ENCODE assay signal across 24 cellular contexts in genomic region chr14:48788771-48789170, GRCh38.
"Had no signal": no experiment of that assay in that cellular context is flagged by ENCODE, and none has a peak within 500 bp of the region (broad histone marks: within the 10 kb centered on the region; RNA-seq: fewer than 3 reads in every experiment).

No MANE protein-coding gene starts in this region.

- H3K9me3 ChIP-seq: body of pancreas, colonic mucosa, gastroesophageal sphincter, pancreas, prostate gland, upper lobe of left lung had no signal

- H3K4me1 ChIP-seq: body of pancreas, colonic mucosa, gastroesophageal sphincter, pancreas, prostate gland, upper lobe of left lung had no signal

- H3K27me3 ChIP-seq: body of pancreas, colonic mucosa, gastroesophageal sphincter, hepatocyte, pancreas, upper lobe of left lung had no signal

- DNase-seq: activated B cell treated with CpG ODN at 0.5 μM for 24 hours; activated CD4-positive, alpha-beta T cell treated with anti-CD3 and anti-CD28 coated beads for 36 hours; activated CD8-positive, alpha-beta memory T cell treated with anti-CD3 and anti-CD28 coated beads, Interleukin-2, amount 10 ng/mL, durations not matched to agents 7 days and 5 days; activated CD8-positive, alpha-beta T cell treated with anti-CD3 and anti-CD28 coated beads, Interleukin-2, amount 10 ng/mL, durations not matched to agents 7 days and 5 days; activated T-cell treated with anti-CD3 and anti-CD28 coated beads, Interleukin-2, amount 50 U/mL, for 48 hours; anterior cingulate cortex; body of pancreas; cerebellar nuclear complex; colonic mucosa; effector memory CD4-positive, alpha-beta T cell; left cardiac atrium; mammary epithelial cell; naive B cell; pancreas; retina; stimulated activated CD4-positive, alpha-beta T cell treated with anti-CD3 and anti-CD28 coated beads, Interleukin-4, amount 100 ng/mL, for 24 hours; T-helper 2 cell; upper lobe of left lung had no signal

- H3K4me3 ChIP-seq: body of pancreas, colonic mucosa, gastroesophageal sphincter, hepatocyte, pancreas, prostate gland, skin epidermis, upper lobe of left lung had no signal

- ATAC-seq: activated CD4-positive, alpha-beta T cell treated with anti-CD3 and anti-CD28 coated beads for 36 hours; activated CD8-positive, alpha-beta memory T cell treated with anti-CD3 and anti-CD28 coated beads, Interleukin-2, amount 10 ng/mL, durations not matched to agents 7 days and 5 days; activated CD8-positive, alpha-beta T cell treated with anti-CD3 and anti-CD28 coated beads, Interleukin-2, amount 10 ng/mL, durations not matched to agents 7 days and 5 days; body of pancreas; gastroesophageal sphincter; left cardiac atrium; pancreas; sciatic nerve; stimulated activated effector memory CD8-positive, alpha-beta T cell treated with anti-CD3 and anti-CD28 coated beads, Interleukin-12 subunit alpha, Interleukin-12 subunit beta, amount 100 ng/mL, for 72 hours had no signal

- H3K4me2 ChIP-seq: hepatocyte had no signal

- H2AFZ ChIP-seq: hepatocyte had no signal

- H3K27ac ChIP-seq: body of pancreas, colonic mucosa, gastroesophageal sphincter, hepatocyte, pancreas, prostate gland, skin epidermis, upper lobe of left lung had no signal

- H3K79me2 ChIP-seq: hepatocyte had no signal

- H3K36me3 ChIP-seq: colonic mucosa, gastroesophageal sphincter, pancreas, prostate gland, upper lobe of left lung had no signal
